Comparison of ENCODE assay signal across 32 cellular contexts in genomic region chr18:67140495-67140894, GRCh38.
"Had no signal": no experiment of that assay in that cellular context is flagged by ENCODE, and none has a peak within 500 bp of the region (broad histone marks: within the 10 kb centered on the region; RNA-seq: fewer than 3 reads in every experiment).

No MANE protein-coding gene starts in this region.

- DNase-seq: Karpas-422, Kasumi-1, MG63, MM.1S, MV-4-11, NCI-H1048, NCI-H1092, NCI-H1092 treated with DMSO at 0.1 percent for 48 hours, NCI-H1105, NCI-H1105 treated with DMSO at 0.1 percent for 48 hours, NCI-H1417, NCI-H1417 treated with DMSO at 0.1 percent for 48 hours, NCI-H1436, NCI-H1436 treated with DMSO at 0.1 percent for 48 hours, NCI-H146, NCI-H1694, NCI-H1694 treated with DMSO at 0.1 percent for 48 hours, NCI-H187, NCI-H187 treated with DMSO at 0.1 percent for 48 hours, NCI-H1930, NCI-H2029, NCI-H2029 treated with DMSO at 0.1 percent for 48 hours, NCI-H2081, NCI-H2081 treated with DMSO at 0.1 percent for 48 hours, NCI-H2107, NCI-H2171, NCI-H2171 treated with DMSO at 0.1 percent for 48 hours, NCI-H226, NCI-H345, NCI-H510A, NCI-H510A treated with DMSO at 0.1 percent for 48 hours had no signal

- H3K4me3 ChIP-seq: MG63 had no signal

- H3K36me3 ChIP-seq: MG63 had no signal

- H3K4me2 ChIP-seq: KMS-11 had no signal

- H3K27ac ChIP-seq: KMS-11 had no signal

- H3K9me3 ChIP-seq: MG63 had no signal

- H3K9ac ChIP-seq: KMS-11 had no signal

- H3K27me3 ChIP-seq: MG63 had no signal
